Comparison of ENCODE assay signal across 1 cellular context in genomic region chr2:175167792-175168563, GRCh38.
A peak's percentile ranks its signal among the peaks of the same experiment; 100 is the strongest.
TF ChIP-seq lines count a peak whose summit lies in the region.

ATF2 (minus strand) TSS chr2:175168203; CDS start chr2:175136443, 31,760 bp downstream.

TF ChIP-seq in K562, 482 proteins besides CTCF, POLR2A, EP300 and RAD21 (continued from another document and continues in another):
- TF ChIP-seq AFF4 (CRISPR knock-in tag; IDR thresholded peaks at IDR 0.05) (peak; percentile 76; the same call in 1 of the 2 replicates), ARID3A (IDR thresholded peaks at IDR 0.05; ENCODE audit: borderline replicate concordance, low read depth, low read length) (no peak), STAT5B (CRISPR knock-in tag; IDR thresholded peaks at IDR 0.05) (no peak), DPF2 (IDR thresholded peaks at IDR 0.05) (peak; percentile 60), STAT6 (CRISPR knock-in tag; IDR thresholded peaks at IDR 0.05) (peak; percentile 87; the same call in 1 of the 2 replicates), POLR2AphosphoS2 (IDR thresholded peaks at IDR 0.05; ENCODE audit: low read length) (no peak; the same call in 1 of the 2 replicates), OTX1 (CRISPR knock-in tag; IDR thresholded peaks at IDR 0.05) (no peak), XRCC3 (IDR thresholded peaks at IDR 0.05) (no peak), C11orf30 (IDR thresholded peaks at IDR 0.05; ENCODE audit: low read depth) (peak; percentile 73), ZNF740 (CRISPR knock-in tag; IDR thresholded peaks at IDR 0.05) (no peak; the same call in 1 of the 2 replicates), ZNF740 (tag; IDR thresholded peaks at IDR 0.05) (no peak), TAF9B (IDR thresholded peaks at IDR 0.05; ENCODE audit: partially characterized antibody) (peak; percentile 91), LCOR (CRISPR knock-in tag; IDR thresholded peaks at IDR 0.05) (peak; percentile 49; the same call in 1 of the 2 replicates), STAT5A (IDR thresholded peaks at IDR 0.05; ENCODE audit: borderline replicate concordance, low read length) (peak; percentile 33; the same call in 1 of the 2 replicates), BHLHE40 (IDR thresholded peaks at IDR 0.05; ENCODE audit: low read length) (peak; percentile 84), NR2C1 (IDR thresholded peaks at IDR 0.05) (peak; percentile 61; the same call in 1 of the 2 replicates), NR2C1 (tag; IDR thresholded peaks at IDR 0.05) (peak; percentile 55; the same call in 1 of the 2 replicates), KDM2B (CRISPR knock-in tag; IDR thresholded peaks at IDR 0.05) (no peak), SETDB1 (IDR thresholded peaks at IDR 0.05; ENCODE audit: low read length) (no peak), KAT7 (CRISPR knock-in tag; IDR thresholded peaks at IDR 0.05; ENCODE audit: borderline replicate concordance) (no peak; the same call in 1 of the 2 replicates), NFXL1 (CRISPR knock-in tag; IDR thresholded peaks at IDR 0.05) (no peak), ZNF140 (CRISPR knock-in tag; IDR thresholded peaks at IDR 0.05) (no peak)
- TF ChIP-seq, protein P1, sequence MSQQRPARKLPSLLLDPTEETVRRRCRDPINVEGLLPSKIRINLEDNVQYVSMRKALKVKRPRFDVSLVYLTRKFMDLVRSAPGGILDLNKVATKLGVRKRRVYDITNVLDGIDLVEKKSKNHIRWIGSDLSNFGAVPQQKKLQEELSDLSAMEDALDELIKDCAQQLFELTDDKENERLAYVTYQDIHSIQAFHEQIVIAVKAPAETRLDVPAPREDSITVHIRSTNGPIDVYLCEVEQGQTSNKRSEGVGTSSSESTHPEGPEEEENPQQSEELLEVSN (IDR thresholded peaks at IDR 0.05; ENCODE audit: borderline replicate concordance in 1 of 2, extremely low read depth in 1 of 2, insufficient read depth in 1 of 2, insufficient read length in 1 of 2, low read depth in 1 of 2, low read length in 1 of 2, poor library complexity in 1 of 2, severe bottlenecking in 1 of 2): peak; percentile 24 to 52
- TF ChIP-seq, protein P2, sequence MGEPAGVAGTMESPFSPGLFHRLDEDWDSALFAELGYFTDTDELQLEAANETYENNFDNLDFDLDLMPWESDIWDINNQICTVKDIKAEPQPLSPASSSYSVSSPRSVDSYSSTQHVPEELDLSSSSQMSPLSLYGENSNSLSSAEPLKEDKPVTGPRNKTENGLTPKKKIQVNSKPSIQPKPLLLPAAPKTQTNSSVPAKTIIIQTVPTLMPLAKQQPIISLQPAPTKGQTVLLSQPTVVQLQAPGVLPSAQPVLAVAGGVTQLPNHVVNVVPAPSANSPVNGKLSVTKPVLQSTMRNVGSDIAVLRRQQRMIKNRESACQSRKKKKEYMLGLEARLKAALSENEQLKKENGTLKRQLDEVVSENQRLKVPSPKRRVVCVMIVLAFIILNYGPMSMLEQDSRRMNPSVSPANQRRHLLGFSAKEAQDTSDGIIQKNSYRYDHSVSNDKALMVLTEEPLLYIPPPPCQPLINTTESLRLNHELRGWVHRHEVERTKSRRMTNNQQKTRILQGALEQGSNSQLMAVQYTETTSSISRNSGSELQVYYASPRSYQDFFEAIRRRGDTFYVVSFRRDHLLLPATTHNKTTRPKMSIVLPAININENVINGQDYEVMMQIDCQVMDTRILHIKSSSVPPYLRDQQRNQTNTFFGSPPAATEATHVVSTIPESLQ (CRISPR knock-in tag; IDR thresholded peaks at IDR 0.05): peak; percentile 90
- TF ChIP-seq, protein P3, sequence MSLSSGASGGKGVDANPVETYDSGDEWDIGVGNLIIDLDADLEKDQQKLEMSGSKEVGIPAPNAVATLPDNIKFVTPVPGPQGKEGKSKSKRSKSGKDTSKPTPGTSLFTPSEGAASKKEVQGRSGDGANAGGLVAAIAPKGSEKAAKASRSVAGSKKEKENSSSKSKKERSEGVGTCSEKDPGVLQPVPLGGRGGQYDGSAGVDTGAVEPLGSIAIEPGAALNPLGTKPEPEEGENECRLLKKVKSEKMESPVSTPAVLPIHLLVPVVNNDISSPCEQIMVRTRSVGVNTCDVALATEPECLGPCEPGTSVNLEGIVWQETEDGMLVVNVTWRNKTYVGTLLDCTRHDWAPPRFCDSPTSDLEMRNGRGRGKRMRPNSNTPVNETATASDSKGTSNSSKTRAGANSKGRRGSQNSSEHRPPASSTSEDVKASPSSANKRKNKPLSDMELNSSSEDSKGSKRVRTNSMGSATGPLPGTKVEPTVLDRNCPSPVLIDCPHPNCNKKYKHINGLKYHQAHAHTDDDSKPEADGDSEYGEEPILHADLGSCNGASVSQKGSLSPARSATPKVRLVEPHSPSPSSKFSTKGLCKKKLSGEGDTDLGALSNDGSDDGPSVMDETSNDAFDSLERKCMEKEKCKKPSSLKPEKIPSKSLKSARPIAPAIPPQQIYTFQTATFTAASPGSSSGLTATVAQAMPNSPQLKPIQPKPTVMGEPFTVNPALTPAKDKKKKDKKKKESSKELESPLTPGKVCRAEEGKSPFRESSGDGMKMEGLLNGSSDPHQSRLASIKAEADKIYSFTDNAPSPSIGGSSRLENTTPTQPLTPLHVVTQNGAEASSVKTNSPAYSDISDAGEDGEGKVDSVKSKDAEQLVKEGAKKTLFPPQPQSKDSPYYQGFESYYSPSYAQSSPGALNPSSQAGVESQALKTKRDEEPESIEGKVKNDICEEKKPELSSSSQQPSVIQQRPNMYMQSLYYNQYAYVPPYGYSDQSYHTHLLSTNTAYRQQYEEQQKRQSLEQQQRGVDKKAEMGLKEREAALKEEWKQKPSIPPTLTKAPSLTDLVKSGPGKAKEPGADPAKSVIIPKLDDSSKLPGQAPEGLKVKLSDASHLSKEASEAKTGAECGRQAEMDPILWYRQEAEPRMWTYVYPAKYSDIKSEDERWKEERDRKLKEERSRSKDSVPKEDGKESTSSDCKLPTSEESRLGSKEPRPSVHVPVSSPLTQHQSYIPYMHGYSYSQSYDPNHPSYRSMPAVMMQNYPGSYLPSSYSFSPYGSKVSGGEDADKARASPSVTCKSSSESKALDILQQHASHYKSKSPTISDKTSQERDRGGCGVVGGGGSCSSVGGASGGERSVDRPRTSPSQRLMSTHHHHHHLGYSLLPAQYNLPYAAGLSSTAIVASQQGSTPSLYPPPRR (CRISPR knock-in tag; IDR thresholded peaks at IDR 0.05; ENCODE audit: borderline replicate concordance): peak; percentile 73; the same call in 1 of the 2 replicates
- TF ChIP-seq, protein P4, sequence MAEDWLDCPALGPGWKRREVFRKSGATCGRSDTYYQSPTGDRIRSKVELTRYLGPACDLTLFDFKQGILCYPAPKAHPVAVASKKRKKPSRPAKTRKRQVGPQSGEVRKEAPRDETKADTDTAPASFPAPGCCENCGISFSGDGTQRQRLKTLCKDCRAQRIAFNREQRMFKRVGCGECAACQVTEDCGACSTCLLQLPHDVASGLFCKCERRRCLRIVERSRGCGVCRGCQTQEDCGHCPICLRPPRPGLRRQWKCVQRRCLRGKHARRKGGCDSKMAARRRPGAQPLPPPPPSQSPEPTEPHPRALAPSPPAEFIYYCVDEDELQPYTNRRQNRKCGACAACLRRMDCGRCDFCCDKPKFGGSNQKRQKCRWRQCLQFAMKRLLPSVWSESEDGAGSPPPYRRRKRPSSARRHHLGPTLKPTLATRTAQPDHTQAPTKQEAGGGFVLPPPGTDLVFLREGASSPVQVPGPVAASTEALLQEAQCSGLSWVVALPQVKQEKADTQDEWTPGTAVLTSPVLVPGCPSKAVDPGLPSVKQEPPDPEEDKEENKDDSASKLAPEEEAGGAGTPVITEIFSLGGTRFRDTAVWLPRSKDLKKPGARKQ (CRISPR knock-in tag; IDR thresholded peaks at IDR 0.05): no peak
